ENCODE assay signal across 8 cellular contexts in genomic region chr2:96157649-96158553, GRCh38. TPM values are rescaled to one million over a fixed set of nuclear protein-coding genes. Genes with fewer than 3 reads are reported as not detected.
DNase-seq lines count a peak whose midpoint lies in the region; FAIRE-seq and TF ChIP-seq lines count a peak whose summit lies in the region.

No MANE protein-coding gene starts in this region.

- FAIRE-seq in GM12891 (lab: Jason Lieb, UNC) = peak; percentile 96

- DNase-seq in GM12891 (ENCODE audit: insufficient read length, low spot score) (peak; percentile 78), H7 (peak; percentile 62), RKO (ENCODE audit: low spot score) (peak; percentile 46), GOT3 (lab: John Stamatoyannopoulos, UW) (no peak), cortex of kidney (lab: John Stamatoyannopoulos, UW) (no peak), NCI-H2227 (lab: John Stamatoyannopoulos, UW; ENCODE audit: unreplicated experiment) (no peak)
- DNase-seq in activated gamma-delta T cell treated with anti-CD3 and anti-CD28 coated beads, Interleukin-2, amount 50 U/mL, for 16 hours (ENCODE audit: low read depth) = peak; percentile 92
- peak; percentile 90 to 98 (median 95) for DNase-seq in stimulated activated CD4-positive, alpha-beta T cell treated with anti-CD3 and anti-CD28 coated beads, Interleukin-1b, Interleukin-23, amount 100 ng/mL, for 24 hours (ENCODE audit: low read depth in 4 of 4, low spot score in 1 of 4)

- no peaks in the 10 kb centered on the region; the same call in 1 of the 2 replicates for H3K27me3 ChIP-seq in H7 (ENCODE audit: control insufficient read depth, insufficient read depth, low read length)

- no peaks in the 10 kb centered on the region for H3K36me3 ChIP-seq in H7 (replicated peaks; ENCODE audit: control insufficient read depth, insufficient read depth, low read length)

- TF ChIP-seq POLR2A in GM12891 (IDR thresholded peaks at IDR 0.05; ENCODE audit: low read depth, low read length) = peak; percentile 49; the same call in 1 of the 2 replicates

- no peak overlapping the region for H3K4me3 ChIP-seq in H7 (ENCODE audit: insufficient read depth, low read depth, low read length)

TF ChIP-seq in GM12891, 5 proteins besides CTCF, POLR2A, EP300 and RAD21:
- TF ChIP-seq POLR2AphosphoS5 (IDR thresholded peaks at IDR 0.05; ENCODE audit: low read depth, low read length) (peak; percentile 75), POU2F2 (IDR thresholded peaks at IDR 0.05; ENCODE audit: low read depth, low read length) (peak; percentile 89), TAF1 (IDR thresholded peaks at IDR 0.05; ENCODE audit: low read depth, low read length) (0 out of 2 replicates have a peak, but pooled peaks have one; percentile 49), PAX5 (IDR thresholded peaks at IDR 0.05; ENCODE audit: insufficient read depth, low read length, severe bottlenecking) (no peak)

RNA-seq across cellular contexts. Expression of gene DUSP2, which starts 12.7 kb away (rescaled TPM):
- 84.2 TPM for polyA plus RNA-seq in GM12891 (2012; ENCODE audit: low read depth, missing spikeins)
- total RNA-seq in H7 (2014; rRNA removed; shearing (Covaris generic)) = 2.0 and 3.6 TPM in 2 replicates

RNA-seq across cellular contexts. Expression of gene ASTL, which starts 19.6 kb away (rescaled TPM):
- 1.7 TPM for polyA plus RNA-seq in GM12891 (2012; ENCODE audit: low read depth, missing spikeins)
- total RNA-seq in H7 (2014; rRNA removed; shearing (Covaris generic)) = not detected in 2 replicates

RNA-seq across cellular contexts. Expression of gene ADRA2B, which starts 41.5 kb away (rescaled TPM):
- 0.18 TPM for polyA plus RNA-seq in GM12891 (2012; ENCODE audit: low read depth, missing spikeins)
- 1.6 and 1.9 TPM in 2 replicates for total RNA-seq in H7 (2014; rRNA removed; shearing (Covaris generic))

RNA-seq across cellular contexts. Expression of gene STARD7, which starts 50.7 kb away (rescaled TPM):
- polyA plus RNA-seq in GM12891 (2012; ENCODE audit: low read depth, missing spikeins) = 81.9 TPM
- total RNA-seq in H7 (2014; rRNA removed; shearing (Covaris generic)) = 233 and 253 TPM in 2 replicates

Comparison
In these comparisons a context has a peak if more than half of its experiments do, and no peak if none do; other contexts are left out.
1. DNase-seq: peak in GM12891 (single experiment), H7 (single experiment), RKO (single experiment), activated gamma-delta T cell treated with anti-CD3 and anti-CD28 coated beads, Interleukin-2, amount 50 U/mL, for 16 hours (single experiment) and stimulated activated CD4-positive, alpha-beta T cell treated with anti-CD3 and anti-CD28 coated beads, Interleukin-1b, Interleukin-23, amount 100 ng/mL, for 24 hours (4 of 4); none in GOT3 (single experiment), cortex of kidney (single experiment) and NCI-H2227 (single experiment).